ENCODE assay signal across 1 cellular context in genomic region chr18:79567481-79568147, GRCh38.
TF ChIP-seq lines count a peak whose summit lies in the region.

No MANE protein-coding gene starts in this region.

TF ChIP-seq in H1, 55 proteins besides CTCF, POLR2A, EP300 and RAD21 (continued from another document):
- TF ChIP-seq JUN (IDR thresholded peaks at IDR 0.05; ENCODE audit: low read depth, low read length) (0 out of 2 replicates have a peak, but pooled peaks have one; percentile 26), JUND (IDR thresholded peaks at IDR 0.05; ENCODE audit: low read length) (peak; percentile 43; the same call in 1 of the 2 replicates), SIX5 (IDR thresholded peaks at IDR 0.05; ENCODE audit: low read depth, low read length) (no peak), TCF12 (IDR thresholded peaks at IDR 0.05; ENCODE audit: low read depth, low read length) (no peak)
